ENCODE assay signal across 8 cellular contexts in the genomic region with DNA sequence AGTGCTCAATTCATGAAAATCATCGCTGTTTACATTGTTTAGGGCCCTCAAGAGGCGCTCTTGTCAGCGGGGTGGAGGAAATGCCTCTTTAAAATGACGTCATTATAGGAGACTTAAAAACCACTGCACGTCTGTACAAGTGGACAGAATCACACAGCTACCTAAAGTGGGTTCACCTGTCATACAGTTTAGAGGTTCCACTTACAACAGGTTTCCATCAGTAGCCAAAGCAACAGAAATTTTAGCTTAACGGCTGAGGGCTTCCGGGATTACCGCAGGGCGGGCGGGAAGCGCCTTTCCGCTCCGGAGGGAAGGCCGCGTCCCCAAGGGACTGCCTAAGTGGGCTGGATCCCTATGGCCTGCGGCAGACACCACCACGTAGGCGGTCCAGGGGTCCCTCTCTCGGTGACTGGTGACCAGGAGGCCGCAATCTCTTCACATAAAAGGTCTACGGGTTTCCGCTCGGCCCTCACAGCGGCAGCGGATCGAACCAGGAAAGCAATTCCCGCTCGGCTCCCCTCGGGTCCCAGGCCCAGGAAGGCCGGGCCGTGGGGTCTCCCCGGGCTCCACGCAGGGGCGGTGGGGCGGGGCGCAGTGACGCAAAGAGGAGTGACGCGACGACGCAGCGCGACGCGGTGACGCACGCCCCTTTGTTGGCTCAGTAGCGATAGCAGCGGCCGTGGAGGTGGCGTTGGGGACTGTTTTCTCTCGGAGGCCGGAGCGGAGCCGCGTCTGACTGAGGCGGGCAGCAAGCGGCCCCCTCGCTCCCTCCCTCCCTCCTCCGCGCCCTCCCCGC. TPM values are rescaled to one million over a fixed set of nuclear protein-coding genes. Genes with fewer than 3 reads are reported as not detected.
DNase-seq lines count a peak whose midpoint lies in the region; ATAC-seq and TF ChIP-seq lines count a peak whose summit lies in the region.

A gene with protein sequence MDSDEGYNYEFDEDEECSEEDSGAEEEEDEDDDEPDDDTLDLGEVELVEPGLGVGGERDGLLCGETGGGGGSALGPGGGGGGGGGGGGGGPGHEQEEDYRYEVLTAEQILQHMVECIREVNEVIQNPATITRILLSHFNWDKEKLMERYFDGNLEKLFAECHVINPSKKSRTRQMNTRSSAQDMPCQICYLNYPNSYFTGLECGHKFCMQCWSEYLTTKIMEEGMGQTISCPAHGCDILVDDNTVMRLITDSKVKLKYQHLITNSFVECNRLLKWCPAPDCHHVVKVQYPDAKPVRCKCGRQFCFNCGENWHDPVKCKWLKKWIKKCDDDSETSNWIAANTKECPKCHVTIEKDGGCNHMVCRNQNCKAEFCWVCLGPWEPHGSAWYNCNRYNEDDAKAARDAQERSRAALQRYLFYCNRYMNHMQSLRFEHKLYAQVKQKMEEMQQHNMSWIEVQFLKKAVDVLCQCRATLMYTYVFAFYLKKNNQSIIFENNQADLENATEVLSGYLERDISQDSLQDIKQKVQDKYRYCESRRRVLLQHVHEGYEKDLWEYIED (plus strand): TSS at position 661 of the 796 bp plus-strand sequence. CDS start 310 bp downstream, outside the sequence.

- H3K4me1 ChIP-seq in Caco-2 (peaks cover 6% of the 10 kb centered on the region; the same call in 1 of the 2 replicates), endocrine pancreas (ENCODE audit: control insufficient read depth, insufficient read depth, low read length) (peaks cover 19% of the 10 kb centered on the region)

- H3K36me3 ChIP-seq in Caco-2 (ENCODE audit: control insufficient read depth, insufficient read depth, low read length) (no peaks in the 10 kb centered on the region), endocrine pancreas (ENCODE audit: control insufficient read depth, insufficient read depth, low read length) (no peaks in the 10 kb centered on the region)

- H3K4me3 Mint-ChIP-seq in Caco-2 (ENCODE audit: unreplicated experiment) = peak within 1 kb of the TSS; percentile 93
- H3K4me3 Mint-ChIP-seq in activated CD8-positive, alpha-beta memory T cell treated with anti-CD3 and anti-CD28 coated beads, Interleukin-2, amount 10 ng/mL, durations not matched to agents 7 days and 5 days = peak within 1 kb of the TSS; percentile 96

- TF ChIP-seq CTCF in Caco-2 (IDR thresholded peaks at IDR 0.05; ENCODE audit: insufficient read depth in 1 of 2, low read depth in 1 of 2, low read length in 1 of 2, severe bottlenecking in 1 of 2, unreplicated experiment in 1 of 2) = peak in 1 of 2 experiments; percentile 25
- no peak for TF ChIP-seq CTCF in GM20000 (IDR thresholded peaks at IDR 0.05; ENCODE audit: extremely low read depth, missing control alignments)

- intact Hi-C loops in Caco-2 (cut with micrococcal nuclease; ENCODE audit: unreplicated experiment) = loop anchor here (1.0 to 10.0 kb wide), 3 partner anchors 99 to 129 kb away; no protein-coding TSS in a partner anchor

- H3K9me3 Mint-ChIP-seq in Caco-2 (ENCODE audit: unreplicated experiment) = no peaks in the 10 kb centered on the region
- H3K9me3 Mint-ChIP-seq in activated CD8-positive, alpha-beta memory T cell treated with anti-CD3 and anti-CD28 coated beads, Interleukin-2, amount 10 ng/mL, durations not matched to agents 7 days and 5 days (ENCODE audit: low read depth) = peaks cover 2% of the 10 kb centered on the region

- peak; percentile 80 for ATAC-seq in activated CD8-positive, alpha-beta memory T cell treated with anti-CD3 and anti-CD28 coated beads, Interleukin-2, amount 10 ng/mL, durations not matched to agents 7 days and 5 days

- H3K27ac Mint-ChIP-seq in Caco-2 (ENCODE audit: unreplicated experiment) = peak within 1 kb of the TSS; percentile 99
- H3K27ac Mint-ChIP-seq in activated CD8-positive, alpha-beta memory T cell treated with anti-CD3 and anti-CD28 coated beads, Interleukin-2, amount 10 ng/mL, durations not matched to agents 7 days and 5 days = peak within 1 kb of the TSS; percentile 99

- CTCF ChIA-PET in Caco-2 (lab: Charles Lee) = interaction anchor here (1.0 to 1.2 kb wide), 2 partner anchors 58 to 197 kb away, joined by 3 read pairs; no protein-coding TSS in a partner anchor
- CTCF ChIA-PET in activated CD8-positive, alpha-beta memory T cell treated with anti-CD3 and anti-CD28 coated beads, Interleukin-2, amount 10 ng/mL, durations not matched to agents 7 days and 5 days (lab: Charles Lee) = interaction anchor here (0.7 to 4.5 kb wide), 7 partner anchors 11 to 161 kb away, joined by 3 to 41 read pairs (median 3); no protein-coding TSS in a partner anchor

- H3K9me3 ChIP-seq in Caco-2 (no peaks in the 10 kb centered on the region), endocrine pancreas (ENCODE audit: control insufficient read depth, low read length) (no peaks in the 10 kb centered on the region)

- peak within 1 kb of the TSS; percentile 100 for H3K9ac ChIP-seq in endocrine pancreas (ENCODE audit: control insufficient read depth, insufficient read depth, low read length)

- H3K4me1 Mint-ChIP-seq in Caco-2 (ENCODE audit: low read depth, unreplicated experiment) = peaks cover 7% of the 10 kb centered on the region
- H3K4me1 Mint-ChIP-seq in activated CD8-positive, alpha-beta memory T cell treated with anti-CD3 and anti-CD28 coated beads, Interleukin-2, amount 10 ng/mL, durations not matched to agents 7 days and 5 days = peaks cover 38% of the 10 kb centered on the region

- H3K36me3 Mint-ChIP-seq in Caco-2 (ENCODE audit: insufficient read depth, unreplicated experiment) = peaks cover 45% of the 10 kb centered on the region
- peaks cover 28% of the 10 kb centered on the region for H3K36me3 Mint-ChIP-seq in activated CD8-positive, alpha-beta memory T cell treated with anti-CD3 and anti-CD28 coated beads, Interleukin-2, amount 10 ng/mL, durations not matched to agents 7 days and 5 days

- peak; percentile 96 to 98 for DNase-seq in Caco-2
- peak; percentile 94 for DNase-seq in GM20000 (ENCODE audit: low spot score)
- peak; percentile 93 for DNase-seq in HT1080 (ENCODE audit: low read depth)
- peak; percentile 89 to 91 for DNase-seq in NOMO-1 (lab: John Stamatoyannopoulos, UW; ENCODE audit: unreplicated experiment in 2 of 2)
- DNase-seq in activated CD8-positive, alpha-beta memory T cell treated with anti-CD3 and anti-CD28 coated beads, Interleukin-2, amount 10 ng/mL, durations not matched to agents 7 days and 5 days = peak; percentile 95
- DNase-seq in mesenteric fat pad (ENCODE audit: low spot score) = peak; percentile 100
- DNase-seq in stimulated activated CD8-positive, alpha-beta memory T cell treated with anti-CD3 and anti-CD28 coated beads, Interleukin-15, amount 100 ng/mL, for 24 hours (ENCODE audit: low read depth) = peak; percentile 95

- H3K27me3 Mint-ChIP-seq in Caco-2 (ENCODE audit: insufficient read depth, unreplicated experiment) = no peaks in the 10 kb centered on the region
- no peaks in the 10 kb centered on the region for H3K27me3 Mint-ChIP-seq in activated CD8-positive, alpha-beta memory T cell treated with anti-CD3 and anti-CD28 coated beads, Interleukin-2, amount 10 ng/mL, durations not matched to agents 7 days and 5 days

- POLR2A ChIA-PET in Caco-2 (lab: Charles Lee) = interaction anchor here (1.0 to 1.7 kb wide), 2 partner anchors 13 to 98 kb away, joined by 3 to 6 read pairs; partner anchors contain the start of gene HEXA

- H3K27me3 ChIP-seq in Caco-2 (replicated peaks; ENCODE audit: control insufficient read depth, insufficient read depth, low read length) (no peaks in the 10 kb centered on the region), endocrine pancreas (ENCODE audit: control insufficient read depth, insufficient read depth, low read length) (no peaks in the 10 kb centered on the region)

- TSS peak; percentile 78 for BruUV-seq in Caco-2 (replicated peaks; lab: Mats Ljungman, UMichigan)

- H3K4me3 ChIP-seq in Caco-2 (ENCODE audit: low read depth, low read length) = peak within 1 kb of the TSS; percentile 100
- peak within 1 kb of the TSS; percentile 100 for H3K4me3 ChIP-seq in endocrine pancreas (ENCODE audit: control insufficient read depth, insufficient read depth, low read length)

RNA-seq across cellular contexts. Expression of the gene that starts here (rescaled TPM):
- total RNA-seq in Caco-2 (2022) (116 and 126 TPM in 2 replicates), mesenteric fat pad (164 TPM)
- 39.8 and 50.5 TPM in 2 replicates for total RNA-seq in HT1080 (2014; rRNA removed; shearing (Covaris generic))
- 29.1 and 37.8 TPM in 2 replicates for polyA plus RNA-seq in HT1080 (2015; cell fraction: cytosol; rRNA removed)
- polyA plus RNA-seq in HT1080 (2015; cell fraction: nucleus; rRNA removed) = 57.7 and 59.5 TPM in 2 replicates
- 100 to 1,000 TPM; 134 to 143 TPM for total RNA-seq in activated CD8-positive, alpha-beta memory T cell treated with anti-CD3 and anti-CD28 coated beads, Interleukin-2, amount 10 ng/mL, durations not matched to agents 7 days and 5 days

Comparison
In these comparisons a context has a peak if more than half of its experiments do, and no peak if none do; other contexts are left out.
1. Peak in every context shown above with its lines: DNase-seq, ATAC-seq and H3K4me3 ChIP-seq.